Comparison of ENCODE assay signal across 9 cellular contexts in genomic region chr11:34243620-34244493, GRCh38.
DNase-seq lines count a peak whose midpoint lies in the region; ATAC-seq and TF ChIP-seq lines count a peak whose summit lies in the region.
"Had no signal": no experiment of that assay in that cellular context is flagged by ENCODE, and none has a peak within 500 bp of the region (broad histone marks: within the 10 kb centered on the region; RNA-seq: fewer than 3 reads in every experiment).

No MANE protein-coding gene starts in this region.

- peak; percentile 74 for DNase-seq in activated CD4-positive, alpha-beta T cell treated with anti-CD3 and anti-CD28 coated beads for 48 hours
- DNase-seq in activated CD4-positive, alpha-beta T cell treated with anti-CD3 and anti-CD28 coated beads, Interleukin-2, amount 50 U/mL, for 4 hours = no peak
- peak; percentile 45 for DNase-seq in MV-4-11 (lab: John Stamatoyannopoulos, UW)
- peak; percentile 69 for DNase-seq in brain microvascular endothelial cell
- no peak for DNase-seq in osteocyte (ENCODE audit: extremely low spot score, unreplicated experiment)
- DNase-seq in HEK293T (ENCODE audit: extremely low spot score) = no peak
- no peak for DNase-seq in iPS-NIHi11 (ENCODE audit: low spot score)

- no peaks in the 10 kb centered on the region for H3K36me3 ChIP-seq in brain microvascular endothelial cell (replicated peaks)
- H3K36me3 ChIP-seq: BLaER1 had no signal

- peaks cover 11% of the 10 kb centered on the region for H3K4me1 Mint-ChIP-seq in osteocyte (ENCODE audit: unreplicated experiment)

- peak overlapping the region; percentile 14 for H3K27ac Mint-ChIP-seq in osteocyte (ENCODE audit: unreplicated experiment)

- no peaks in the 10 kb centered on the region for H3K36me3 Mint-ChIP-seq in osteocyte (ENCODE audit: unreplicated experiment)

- no peak overlapping the region for H3K4me3 ChIP-seq in brain microvascular endothelial cell (ENCODE audit: low read depth, low read length)
- H3K4me3 ChIP-seq: BLaER1 had no signal

- CTCF ChIA-PET in HEK293T (lab: Yijun Ruan, JAX) = interaction anchor here (1.2 kb wide), 1 partner anchor 69 kb away, joined by 3 read pairs; no protein-coding TSS in a partner anchor

- in situ Hi-C loops in brain microvascular endothelial cell (cut with HindIII; ENCODE audit: low pct_ligation_motif_present, low sequenced_read_pairs) = no loop called here

- H3K27me3 Mint-ChIP-seq in osteocyte (ENCODE audit: unreplicated experiment) = no peaks in the 10 kb centered on the region

- ATAC-seq in HG02610 (IDR thresholded peaks at IDR 0.05; ENCODE audit: unreplicated experiment) = peak; percentile 54

- no peak for TF ChIP-seq CTCF in brain microvascular endothelial cell (IDR thresholded peaks at IDR 0.05; ENCODE audit: low read depth, low read length, missing control alignments)
- TF ChIP-seq CTCF in osteocyte (IDR thresholded peaks at IDR 0.05) = no peak

- POLR2A ChIA-PET in HEK293T (lab: Yijun Ruan, JAX) = no interaction called here

- no peaks in the 10 kb centered on the region for H3K9me3 Mint-ChIP-seq in osteocyte (ENCODE audit: unreplicated experiment)

- no peak overlapping the region for H3K4me3 Mint-ChIP-seq in osteocyte (ENCODE audit: unreplicated experiment)

- H3K27me3 ChIP-seq in brain microvascular endothelial cell (replicated peaks) = no peaks in the 10 kb centered on the region
- H3K27me3 ChIP-seq: BLaER1 had no signal

- peak overlapping the region; percentile 18 for H3K27ac ChIP-seq in brain microvascular endothelial cell
- H3K27ac ChIP-seq: BLaER1 had no signal

TF ChIP-seq in HEK293T, 16 proteins besides CTCF, POLR2A, EP300 and RAD21:
- no peak for TF ChIP-seq ELF4 (IDR thresholded peaks at IDR 0.05)
- no peak for TF ChIP-seq SP1 (IDR thresholded peaks at IDR 0.05)
- no peak for TF ChIP-seq NFRKB (IDR thresholded peaks at IDR 0.05)
- TF ChIP-seq HDGF (IDR thresholded peaks at IDR 0.05; ENCODE audit: borderline replicate concordance) = no peak
- no peak for TF ChIP-seq FOXM1 (IDR thresholded peaks at IDR 0.05; ENCODE audit: borderline replicate concordance)
- TF ChIP-seq SUZ12 (IDR thresholded peaks at IDR 0.05) = no peak
- TF ChIP-seq L3MBTL2 (conservative IDR thresholded peaks at IDR 0.05) = no peak
- TF ChIP-seq ARNT (IDR thresholded peaks at IDR 0.05) = no peak
- no peak for TF ChIP-seq CTBP1 (IDR thresholded peaks at IDR 0.05; ENCODE audit: borderline replicate concordance)
- no peak for TF ChIP-seq LEF1 (IDR thresholded peaks at IDR 0.05; ENCODE audit: borderline replicate concordance)
- TF ChIP-seq, protein P1, sequence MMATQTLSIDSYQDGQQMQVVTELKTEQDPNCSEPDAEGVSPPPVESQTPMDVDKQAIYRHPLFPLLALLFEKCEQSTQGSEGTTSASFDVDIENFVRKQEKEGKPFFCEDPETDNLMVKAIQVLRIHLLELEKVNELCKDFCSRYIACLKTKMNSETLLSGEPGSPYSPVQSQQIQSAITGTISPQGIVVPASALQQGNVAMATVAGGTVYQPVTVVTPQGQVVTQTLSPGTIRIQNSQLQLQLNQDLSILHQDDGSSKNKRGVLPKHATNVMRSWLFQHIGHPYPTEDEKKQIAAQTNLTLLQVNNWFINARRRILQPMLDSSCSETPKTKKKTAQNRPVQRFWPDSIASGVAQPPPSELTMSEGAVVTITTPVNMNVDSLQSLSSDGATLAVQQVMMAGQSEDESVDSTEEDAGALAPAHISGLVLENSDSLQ (IDR thresholded peaks at IDR 0.05) = no peak

Comparison
In these comparisons a context has a peak if more than half of its experiments do, and no peak if none do; other contexts are left out.
1. DNase-seq: peak in activated CD4-positive, alpha-beta T cell treated with anti-CD3 and anti-CD28 coated beads for 48 hours (single experiment), MV-4-11 (single experiment) and brain microvascular endothelial cell (single experiment); none in activated CD4-positive, alpha-beta T cell treated with anti-CD3 and anti-CD28 coated beads, Interleukin-2, amount 50 U/mL, for 4 hours (0 of 2), osteocyte (single experiment), HEK293T (single experiment) and iPS-NIHi11 (single experiment).